ENCODE assay signal across 9 cellular contexts in genomic region chr7:119935418-119936025, GRCh38.
DNase-seq lines count a peak whose midpoint lies in the region; ATAC-seq and TF ChIP-seq lines count a peak whose summit lies in the region.
"Had no signal": no experiment of that assay in that cellular context is flagged by ENCODE, and none has a peak within 500 bp of the region (broad histone marks: within the 10 kb centered on the region; RNA-seq: fewer than 3 reads in every experiment).

No MANE protein-coding gene starts in this region.

- H3K4me3 ChIP-seq in AG10803 (ENCODE audit: low read length) (no peak overlapping the region), fibroblast of villous mesenchyme (ENCODE audit: low read depth, low read length) (no peak overlapping the region), tibial artery (no peak overlapping the region)

- no peak overlapping the region for H3K27ac ChIP-seq in tibial artery

- no peaks in the 10 kb centered on the region for H3K9me3 ChIP-seq in tibial artery

- TF ChIP-seq CTCF in AG10803 (conservative IDR thresholded peaks at IDR 0.05; ENCODE audit: low read length), result peak; percentile 48
- peak; percentile 57; the same call in 1 of the 2 replicates for TF ChIP-seq CTCF in LNCAP (IDR thresholded peaks at IDR 0.05)
- TF ChIP-seq CTCF in fibroblast of villous mesenchyme (IDR thresholded peaks at IDR 0.05; ENCODE audit: insufficient read depth, low read depth, low read length), result peak; percentile 51
- TF ChIP-seq CTCF in tibial artery (IDR thresholded peaks at IDR 0.05), result peak; percentile 32 to 46

- no peaks in the 10 kb centered on the region for H3K27me3 ChIP-seq in tibial artery

- DNase-seq in AG10803 (ENCODE audit: low read depth) (peak; percentile 21), SHP77 (lab: John Stamatoyannopoulos, UW) (peak; percentile 11 to 13), fibroblast of villous mesenchyme (ENCODE audit: low read depth) (peak; percentile 72), tibial artery (no peak), NCI-H1436 (lab: John Stamatoyannopoulos, UW) (no peak)
- DNase-seq: activated naive CD8-positive, alpha-beta T cell treated with anti-CD3 and anti-CD28 coated beads, Interleukin-2, amount 10 ng/mL, durations not matched to agents 7 days and 5 days had no signal

- ATAC-seq in GM19455 (IDR thresholded peaks at IDR 0.05; ENCODE audit: unreplicated experiment) (peak; percentile 79), GM19463 (IDR thresholded peaks at IDR 0.05; ENCODE audit: unreplicated experiment) (no peak)

- H3K4me1 ChIP-seq in tibial artery, result no peaks in the 10 kb centered on the region

- intact Hi-C loops in tibial artery (cut with DNase I; ENCODE audit: low total_unique reads), result loop anchor here (2.0 kb wide), 1 partner anchor 337 kb away; the partner anchor contains the start of gene KCND2

- no peaks in the 10 kb centered on the region for H3K36me3 ChIP-seq in tibial artery

Comparison
In these comparisons a context has a peak if more than half of its experiments do, and no peak if none do; other contexts are left out.
1. DNase-seq: peak in AG10803 (single experiment), SHP77 (2 of 2) and fibroblast of villous mesenchyme (single experiment); none in tibial artery (0 of 2) and NCI-H1436 (single experiment).
2. Peak in every context shown above with its lines, with median percentiles within 50 percentile points of each other: CTCF ChIP-seq.